ENCODE assay signal across 26 cellular contexts in genomic region chr6:165931675-165932074, GRCh38.
"Had no signal": no experiment of that assay in that cellular context is flagged by ENCODE, and none has a peak within 500 bp of the region (broad histone marks: within the 10 kb centered on the region; RNA-seq: fewer than 3 reads in every experiment).

No MANE protein-coding gene starts in this region.

- H3K27me3 ChIP-seq: breast epithelium, colonic mucosa, neutrophil, right lobe of liver had no signal

- H3K4me3 ChIP-seq: breast epithelium, colonic mucosa, right lobe of liver, thoracic aorta had no signal

- FAIRE-seq: frontal cortex, keratinocyte, TTC549, urothelium cell line had no signal

- DNase-seq: activated CD4-positive, alpha-beta T cell treated with anti-CD3 and anti-CD28 coated beads, Interleukin-2, amount 10 ng/mL, durations not matched to agents 7 days and 5 days; activated CD4-positive, CD25-positive, alpha-beta regulatory T cell treated with anti-CD3 and anti-CD28 coated beads, Interleukin-2, amount 50 U/mL, for 72 hours; activated CD8-positive, alpha-beta T cell treated with anti-CD3 and anti-CD28 coated beads for 36 hours; activated gamma-delta T cell treated with Interleukin-2 at 50 U/mL for 16 hours; activated naive CD8-positive, alpha-beta T cell treated with anti-CD3 and anti-CD28 coated beads, Interleukin-2, amount 50 U/mL, for 24 hours; activated T-cell treated with anti-CD3 and anti-CD28 coated beads, Interleukin-2, amount 50 U/mL, for 4 hours; amygdala; colonic mucosa; effector CD8-positive, alpha-beta T cell; left cardiac atrium; mammary epithelial cell; naive B cell; nephron progenitor cell; right lobe of liver; stimulated activated CD4-positive, alpha-beta T cell treated with anti-CD3 and anti-CD28 coated beads, Interleukin-2, amount 100 ng/mL, for 48 hours; T-helper 9 cell; trophoblast cell; WERI-Rb-1 had no signal

- H3K36me3 ChIP-seq: breast epithelium, colonic mucosa, neutrophil, right lobe of liver, thoracic aorta, WERI-Rb-1 had no signal

- ATAC-seq: activated CD8-positive, alpha-beta T cell treated with anti-CD3 and anti-CD28 coated beads for 36 hours; activated naive CD8-positive, alpha-beta T cell treated with anti-CD3 and anti-CD28 coated beads, Interleukin-2, amount 50 U/mL, for 24 hours; activated T-cell treated with anti-CD3 and anti-CD28 coated beads, Interleukin-2, amount 50 U/mL, for 4 hours; activated T-helper 17 cell treated with anti-CD3 and anti-CD28 coated beads, Interleukin-2, amount 50 U/mL, for 72 hours; left cardiac atrium; right lobe of liver had no signal

- H3K27ac ChIP-seq: breast epithelium, colonic mucosa, neutrophil, right lobe of liver, thoracic aorta, WERI-Rb-1 had no signal

- H3K4me1 ChIP-seq: breast epithelium, colonic mucosa, right lobe of liver had no signal

- H3K9me3 ChIP-seq: breast epithelium, colonic mucosa, neutrophil, right lobe of liver, thoracic aorta had no signal
